Comparison of ENCODE assay signal across 13 cellular contexts in genomic region chr17:13415877-13416416, GRCh38.
DNase-seq lines count a peak whose midpoint lies in the region; ATAC-seq and TF ChIP-seq lines count a peak whose summit lies in the region.
"Had no signal": no experiment of that assay in that cellular context is flagged by ENCODE, and none has a peak within 500 bp of the region (broad histone marks: within the 10 kb centered on the region; RNA-seq: fewer than 3 reads in every experiment).

No MANE protein-coding gene starts in this region.

- ATAC-seq in mucosa of descending colon, result peak; percentile 41
- ATAC-seq: naive thymus-derived CD4-positive, alpha-beta T cell had no signal

- peaks cover 15% of the 10 kb centered on the region for H3K4me1 Mint-ChIP-seq in CD14-positive monocyte
- H3K4me1 Mint-ChIP-seq: central memory CD8-positive, alpha-beta T cell; naive thymus-derived CD4-positive, alpha-beta T cell had no signal

- peaks cover 0 to 9% (median 7%) of the 10 kb centered on the region in 3 donors for H3K27me3 Mint-ChIP-seq in CD14-positive monocyte (ENCODE audit: low read depth in 3 of 3)

- intact Hi-C loops in mucosa of descending colon (cut with DNase I, micrococcal nuclease), result no loop called here
- intact Hi-C loops in CD14-positive monocyte (cut with micrococcal nuclease), result no loop called here

- no peaks in the 10 kb centered on the region for H3K36me3 ChIP-seq in mucosa of descending colon (ENCODE audit: low read depth)

- TF ChIP-seq CTCF in choroid plexus epithelial cell (conservative IDR thresholded peaks at IDR 0.05; ENCODE audit: low read depth, low read length), result peak; percentile 11
- no peak for TF ChIP-seq CTCF in mucosa of descending colon (IDR thresholded peaks at IDR 0.05)
- TF ChIP-seq CTCF in CD14-positive monocyte (IDR thresholded peaks at IDR 0.05), result no peak

- H3K9me3 Mint-ChIP-seq in CD14-positive monocyte, result peaks cover 0 to 7% (median 0%) of the 10 kb centered on the region in 7 donors
- H3K9me3 Mint-ChIP-seq: central memory CD8-positive, alpha-beta T cell had no signal

- H3K4me1 ChIP-seq in mucosa of descending colon (ENCODE audit: low read depth), result peaks cover under 1% of the 10 kb centered on the region

- H3K36me3 Mint-ChIP-seq in CD14-positive monocyte, result no peaks in the 10 kb centered on the region

- H3K9me3 ChIP-seq in mucosa of descending colon, result no peaks in the 10 kb centered on the region

- H3K4me3 Mint-ChIP-seq in CD14-positive monocyte, result no peak overlapping the region
- H3K4me3 Mint-ChIP-seq: central memory CD8-positive, alpha-beta T cell; naive thymus-derived CD4-positive, alpha-beta T cell had no signal

- H3K27ac Mint-ChIP-seq in CD14-positive monocyte, result no peak overlapping the region
- H3K27ac Mint-ChIP-seq: naive thymus-derived CD4-positive, alpha-beta T cell had no signal

- H3K4me3 ChIP-seq in choroid plexus epithelial cell (ENCODE audit: low read depth, low read length) (no peak overlapping the region), mucosa of descending colon (no peak overlapping the region)

- peak; percentile 25 for DNase-seq in COLO829 (ENCODE audit: low spot score)
- peak; percentile 33 for DNase-seq in NCI-H2196 treated with DMSO at 0.1 percent for 48 hours (lab: John Stamatoyannopoulos, UW; ENCODE audit: unreplicated experiment)
- peak; percentile 90 for DNase-seq in choroid plexus epithelial cell (ENCODE audit: low read depth)
- DNase-seq in mucosa of descending colon, result peak in 2 of 3 donors; percentile 37 to 63
- DNase-seq in activated CD4-positive, alpha-beta T cell treated with anti-CD3 and anti-CD28 coated beads for 48 hours, result no peak
- no peak for DNase-seq in activated gamma-delta T cell treated with Interleukin-2 at 50 U/mL for 16 hours
- no peak for DNase-seq in CD14-positive monocyte (ENCODE audit: low spot score)
- no peak for DNase-seq in DMS53 (lab: John Stamatoyannopoulos, UW)
- DNase-seq: hippocampal formation; naive thymus-derived CD4-positive, alpha-beta T cell; NCI-H524; stimulated activated CD4-positive, alpha-beta T cell treated with anti-CD3 and anti-CD28 coated beads, Interleukin-4, amount 100 ng/mL, for 1 hour had no signal

Comparison
In these comparisons a context has a peak if more than half of its experiments do, and no peak if none do; other contexts are left out.
1. DNase-seq: peak in COLO829 (single experiment), NCI-H2196 treated with DMSO at 0.1 percent for 48 hours (single experiment), choroid plexus epithelial cell (single experiment) and mucosa of descending colon (2 of 3); none in activated CD4-positive, alpha-beta T cell treated with anti-CD3 and anti-CD28 coated beads for 48 hours (single experiment), activated gamma-delta T cell treated with Interleukin-2 at 50 U/mL for 16 hours (single experiment), CD14-positive monocyte (single experiment) and DMS53 (single experiment).